In genomic region chr19:40662925-40663711, GRCh38 we compare ENCODE assay signal across 1 cellular context.
TF ChIP-seq lines count a peak whose summit lies in the region.

No MANE protein-coding gene starts in this region.

TF ChIP-seq in HEK293, 187 proteins besides CTCF, POLR2A, EP300 and RAD21 (continued from another document):
- TF ChIP-seq, protein P1, sequence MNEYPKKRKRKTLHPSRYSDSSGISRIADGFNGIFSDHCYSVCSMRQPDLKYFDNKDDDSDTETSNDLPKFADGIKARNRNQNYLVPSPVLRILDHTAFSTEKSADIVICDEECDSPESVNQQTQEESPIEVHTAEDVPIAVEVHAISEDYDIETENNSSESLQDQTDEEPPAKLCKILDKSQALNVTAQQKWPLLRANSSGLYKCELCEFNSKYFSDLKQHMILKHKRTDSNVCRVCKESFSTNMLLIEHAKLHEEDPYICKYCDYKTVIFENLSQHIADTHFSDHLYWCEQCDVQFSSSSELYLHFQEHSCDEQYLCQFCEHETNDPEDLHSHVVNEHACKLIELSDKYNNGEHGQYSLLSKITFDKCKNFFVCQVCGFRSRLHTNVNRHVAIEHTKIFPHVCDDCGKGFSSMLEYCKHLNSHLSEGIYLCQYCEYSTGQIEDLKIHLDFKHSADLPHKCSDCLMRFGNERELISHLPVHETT (tag by site-specific recombination; IDR thresholded peaks at IDR 0.05): no peak
- TF ChIP-seq SP3 (tag by site-specific recombination; IDR thresholded peaks at IDR 0.05): peak; percentile 100
- no peak for TF ChIP-seq ZNF433 (tag by site-specific recombination; IDR thresholded peaks at IDR 0.05; ENCODE audit: low read depth)
TF ChIP-seq in HEK293: peak in this region for 84.
